Comparison of ENCODE assay signal across 18 cellular contexts in genomic region chr13:62293081-62293480, GRCh38.
DNase-seq lines count a peak whose midpoint lies in the region; ATAC-seq lines count a peak whose summit lies in the region.
"Had no signal": no experiment of that assay in that cellular context is flagged by ENCODE, and none has a peak within 500 bp of the region (broad histone marks: within the 10 kb centered on the region; RNA-seq: fewer than 3 reads in every experiment).

No MANE protein-coding gene starts in this region.

- no peaks in the 10 kb centered on the region for H3K79me2 ChIP-seq in Karpas-422 (ENCODE audit: low read length)

- peaks cover 8% of the 10 kb centered on the region; the same call in 1 of the 2 replicates for H3K4me1 ChIP-seq in Karpas-422 (ENCODE audit: low read length)
- H3K4me1 ChIP-seq: esophagus squamous epithelium, SJSA1 had no signal

- H3K36me3 ChIP-seq in Karpas-422 (ENCODE audit: insufficient read depth, low read length): no peaks in the 10 kb centered on the region
- H3K36me3 ChIP-seq: esophagus squamous epithelium, SJSA1, thoracic aorta had no signal

- no peak overlapping the region for H3K4me3 ChIP-seq in Karpas-422 (ENCODE audit: low read length)
- H3K4me3 ChIP-seq: esophagus squamous epithelium, lung, SJSA1, thoracic aorta had no signal

- H3K9ac ChIP-seq in Karpas-422 (ENCODE audit: low read length): no peak overlapping the region

- H4K20me1 ChIP-seq in Karpas-422 (ENCODE audit: insufficient read depth, low read depth, low read length): no peaks in the 10 kb centered on the region

- H3K27ac ChIP-seq in Karpas-422 (ENCODE audit: low read length): no peak overlapping the region
- H3K27ac ChIP-seq: esophagus squamous epithelium, SJSA1, thoracic aorta had no signal

- intact Hi-C loops in cardiac septum (cut with DNase I): no loop called here

- ATAC-seq in GM18868 (IDR thresholded peaks at IDR 0.05; ENCODE audit: unreplicated experiment) (peak; percentile 58), GM19467 (IDR thresholded peaks at IDR 0.05; ENCODE audit: unreplicated experiment) (no peak), HG03565 (IDR thresholded peaks at IDR 0.05; ENCODE audit: unreplicated experiment) (no peak)
- ATAC-seq: activated CD8-positive, alpha-beta T cell treated with anti-CD3 and anti-CD28 coated beads for 36 hours; natural killer cell treated with Interleukin-12 subunit alpha and Interleukin-12 subunit beta and Interleukin-15 and Interleukin-18, amount 100 ng/mL, for 72 hours had no signal

- peak overlapping the region; percentile 15 for H2AFZ ChIP-seq in Karpas-422 (ENCODE audit: low read length)

- H3K4me2 ChIP-seq in Karpas-422 (ENCODE audit: low read depth, low read length, poor library complexity, severe bottlenecking): no peak overlapping the region

- DNase-seq in Karpas-422: no peak
- peak; percentile 3 for DNase-seq in astrocyte of the hippocampus (ENCODE audit: low read depth, low spot score)
- DNase-seq in kidney tubule cell (ENCODE audit: low spot score): peak; percentile 45
- no peak for DNase-seq in cardiac septum (ENCODE audit: low spot score)
- DNase-seq: activated CD8-positive, alpha-beta T cell treated with anti-CD3 and anti-CD28 coated beads for 36 hours; amygdala; dermis blood vessel endothelial cell; esophagus squamous epithelium; Kasumi-1; NCI-H1930; stimulated activated CD4-positive, alpha-beta T cell treated with anti-CD3 and anti-CD28 coated beads, Interleukin-1b, Interleukin-23, amount 100 ng/mL, for 48 hours had no signal

- H3K27me3 ChIP-seq in Karpas-422 (ENCODE audit: low read length): no peaks in the 10 kb centered on the region
- H3K27me3 ChIP-seq: esophagus squamous epithelium, SJSA1 had no signal

- no peaks in the 10 kb centered on the region for H3K9me3 ChIP-seq in Karpas-422 (ENCODE audit: low read length)
- H3K9me3 ChIP-seq: SJSA1, thoracic aorta had no signal

- no peaks in the 10 kb centered on the region for H3K9me2 ChIP-seq in Karpas-422 (replicated peaks; ENCODE audit: insufficient read depth, low read length)

Comparison
In these comparisons a context has a peak if more than half of its experiments do, and no peak if none do; other contexts are left out.
1. DNase-seq: peak in astrocyte of the hippocampus (single experiment) and kidney tubule cell (single experiment); none in Karpas-422 (single experiment) and cardiac septum (single experiment).